Comparison of ENCODE assay signal across 9 cellular contexts in the genomic region with DNA sequence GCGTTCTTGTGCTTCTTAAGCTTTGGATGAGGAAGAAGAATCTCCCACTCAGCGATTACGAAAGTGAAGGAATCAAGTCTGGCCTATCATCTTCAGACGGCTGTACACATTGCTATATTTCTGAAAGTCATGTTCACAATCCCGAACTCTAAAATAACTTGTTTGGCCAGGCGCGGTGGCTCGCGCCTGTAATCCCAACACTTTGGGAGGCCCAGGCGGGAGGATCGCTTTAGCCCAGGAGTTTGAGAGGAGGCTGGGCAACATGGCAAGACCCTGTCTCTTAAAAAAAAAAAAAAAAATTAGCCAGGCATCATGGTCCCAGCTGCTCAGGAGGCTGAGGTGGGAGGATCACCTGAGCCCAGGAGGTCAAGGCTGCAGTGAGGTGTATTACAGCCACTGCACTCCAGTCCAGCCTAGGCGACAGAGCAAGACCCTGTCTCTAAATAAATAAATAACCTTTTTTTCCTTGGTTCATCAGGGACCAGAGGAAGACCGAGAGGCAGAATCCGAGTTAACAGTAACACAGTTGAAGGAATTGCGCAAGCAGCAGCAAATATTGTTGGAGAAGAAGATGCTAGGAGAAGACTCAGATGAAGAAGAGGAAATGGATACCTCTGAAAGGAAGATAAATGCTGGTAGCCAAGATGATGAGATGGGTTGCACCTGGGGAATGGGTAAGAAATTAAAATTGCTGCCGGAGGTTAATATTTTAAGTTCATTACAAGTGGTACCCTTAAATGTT. TPM values are rescaled to one million over a fixed set of nuclear protein-coding genes. Genes with fewer than 3 reads are reported as not detected.
DNase-seq lines count a peak whose midpoint lies in the region; ATAC-seq and TF ChIP-seq lines count a peak whose summit lies in the region.
"Had no signal": no experiment of that assay in that cellular context is flagged by ENCODE, and none has a peak within 500 bp of the region (broad histone marks: within the 10 kb centered on the region; RNA-seq: fewer than 3 reads in every experiment).

No MANE protein-coding gene starts in this region.

- no peak overlapping the region for H3K27ac ChIP-seq in OCI-LY1 (ENCODE audit: low read depth, low read length, poor library complexity, severe bottlenecking)
- H3K27ac ChIP-seq in osteoblast (ENCODE audit: low read depth, low read length), result peak overlapping the region; percentile 97

- CTCF ChIA-PET in Caco-2 (lab: Charles Lee), result interaction anchor here (1.0 to 2.4 kb wide), 2 partner anchors 18 to 24 kb away, joined by 4 to 22 read pairs; no protein-coding TSS in a partner anchor

- H3K4me1 Mint-ChIP-seq in Caco-2 (ENCODE audit: low read depth, unreplicated experiment) (peaks cover 14% of the 10 kb centered on the region), endothelial cell (ENCODE audit: unreplicated experiment) (peaks cover 32% of the 10 kb centered on the region)

- no peaks in the 10 kb centered on the region for H3K9me2 ChIP-seq in OCI-LY1 (ENCODE audit: low read depth, low read length)

- H3K27me3 Mint-ChIP-seq in Caco-2 (ENCODE audit: insufficient read depth, unreplicated experiment), result no peaks in the 10 kb centered on the region
- peaks cover 3% of the 10 kb centered on the region for H3K27me3 Mint-ChIP-seq in endothelial cell (ENCODE audit: unreplicated experiment)

- TF ChIP-seq CTCF in Caco-2 (IDR thresholded peaks at IDR 0.05; ENCODE audit: insufficient read depth in 1 of 2, low read depth in 1 of 2, low read length in 1 of 2, severe bottlenecking in 1 of 2, unreplicated experiment in 1 of 2) (no peak), OCI-LY1 (IDR thresholded peaks at IDR 0.05; ENCODE audit: low read length) (no peak), endothelial cell (IDR thresholded peaks at IDR 0.05; ENCODE audit: unreplicated experiment) (no peak), osteoblast (IDR thresholded peaks at IDR 0.05; ENCODE audit: extremely low read depth, low read depth, low read length) (no peak)

- H3K36me3 Mint-ChIP-seq in Caco-2 (ENCODE audit: insufficient read depth, unreplicated experiment) (peaks cover 68% of the 10 kb centered on the region), endothelial cell (ENCODE audit: low read depth, unreplicated experiment) (peaks cover 19% of the 10 kb centered on the region)

- no peak for ATAC-seq in HG03175 (IDR thresholded peaks at IDR 0.05; ENCODE audit: unreplicated experiment)
- no peak for ATAC-seq in GM21526 (IDR thresholded peaks at IDR 0.05; ENCODE audit: low FRiP score, unreplicated experiment)
- ATAC-seq in HG03025 (IDR thresholded peaks at IDR 0.05; ENCODE audit: low FRiP score, unreplicated experiment), result no peak

- H3K4me2 ChIP-seq in OCI-LY1 (ENCODE audit: low read length) (peak overlapping the region; percentile 94), osteoblast (ENCODE audit: insufficient read depth, low read length) (peak overlapping the region; percentile 99)

- H3F3A ChIP-seq in OCI-LY1 (ENCODE audit: insufficient read depth, low read length), result no peaks in the 10 kb centered on the region

- H3K27me3 ChIP-seq in Caco-2 (replicated peaks; ENCODE audit: control insufficient read depth, insufficient read depth, low read length) (no peaks in the 10 kb centered on the region), OCI-LY1 (ENCODE audit: insufficient read depth, low read length) (no peaks in the 10 kb centered on the region), osteoblast (ENCODE audit: insufficient read depth, low read length) (no peaks in the 10 kb centered on the region)

- POLR2A ChIA-PET in Caco-2 (lab: Charles Lee), result interaction anchor here (1.2 to 1.8 kb wide), 2 partner anchors 17 to 41 kb away, joined by 3 to 8 read pairs; no protein-coding TSS in a partner anchor

- H3K79me2 ChIP-seq in OCI-LY1 (ENCODE audit: insufficient read depth, low read length) (peaks cover 25% of the 10 kb centered on the region), osteoblast (ENCODE audit: insufficient read depth, low read length) (peaks cover 52% of the 10 kb centered on the region)

- H3K27ac Mint-ChIP-seq in Caco-2 (ENCODE audit: unreplicated experiment) (peak overlapping the region; percentile 100), endothelial cell (ENCODE audit: unreplicated experiment) (peak overlapping the region; percentile 43)

- peaks cover 4% of the 10 kb centered on the region; the same call in 1 of the 2 replicates for H3K36me3 ChIP-seq in Caco-2 (ENCODE audit: control insufficient read depth, insufficient read depth, low read length)
- H3K36me3 ChIP-seq in OCI-LY1 (ENCODE audit: insufficient read depth, low read length), result peaks cover 41% of the 10 kb centered on the region; the same call in 1 of the 2 replicates
- H3K36me3 ChIP-seq in osteoblast (ENCODE audit: insufficient read depth, low read length), result peaks cover 39% of the 10 kb centered on the region

- H4K20me1 ChIP-seq in OCI-LY1 (ENCODE audit: insufficient read depth, low read length) (no peaks in the 10 kb centered on the region), osteoblast (ENCODE audit: insufficient read depth, low read length) (no peaks in the 10 kb centered on the region)

- no TSS peak for BruUV-seq in Caco-2 (replicated peaks; lab: Mats Ljungman, UMichigan)

- DNase-seq in Caco-2 (no peak), endothelial cell (ENCODE audit: low spot score) (no peak), osteoblast (ENCODE audit: insufficient read length, low spot score, missing footprints) (no peak), ureter (ENCODE audit: low spot score) (no peak)
- DNase-seq: T1000 had no signal

- H3K4me1 ChIP-seq in Caco-2 (peaks cover 6% of the 10 kb centered on the region; the same call in 1 of the 2 replicates), OCI-LY1 (ENCODE audit: insufficient read depth, low read length, severe bottlenecking) (peaks cover 30% of the 10 kb centered on the region), osteoblast (ENCODE audit: insufficient read depth, low read length) (peaks cover 25% of the 10 kb centered on the region)

- H2AFZ ChIP-seq in OCI-LY1 (ENCODE audit: low read length) (peak overlapping the region; percentile 11; the same call in 1 of the 2 replicates), osteoblast (ENCODE audit: low read length) (peak overlapping the region; percentile 100)

- H3K4me3 Mint-ChIP-seq in Caco-2 (ENCODE audit: unreplicated experiment) (peak overlapping the region; percentile 99), endothelial cell (ENCODE audit: unreplicated experiment) (peak overlapping the region; percentile 100)

- H3K9me3 Mint-ChIP-seq in Caco-2 (ENCODE audit: unreplicated experiment) (no peaks in the 10 kb centered on the region), endothelial cell (ENCODE audit: unreplicated experiment) (no peaks in the 10 kb centered on the region)

- peak overlapping the region; percentile 76 for H3K9ac ChIP-seq in OCI-LY1 (ENCODE audit: low read length)

- no peaks in the 10 kb centered on the region for H3K9me3 ChIP-seq in Caco-2
- H3K9me3 ChIP-seq in OCI-LY1 (ENCODE audit: low read length), result no peaks in the 10 kb centered on the region
- no peaks in the 10 kb centered on the region for H3K9me3 ChIP-seq in osteoblast (ENCODE audit: low read depth, low read length)

- intact Hi-C loops in Caco-2 (cut with micrococcal nuclease; ENCODE audit: unreplicated experiment), result no loop called here

- peak overlapping the region; percentile 60 for H3K4me3 ChIP-seq in Caco-2 (ENCODE audit: low read depth, low read length)
- H3K4me3 ChIP-seq in OCI-LY1 (ENCODE audit: low read depth, low read length, poor library complexity, severe bottlenecking), result peak overlapping the region; percentile 74
- H3K4me3 ChIP-seq in osteoblast (ENCODE audit: insufficient read depth, low read length), result peak overlapping the region; percentile 97

RNA-seq across cellular contexts. Expression of a gene that starts 1.1 kb away (rescaled TPM):
- total RNA-seq in Caco-2 (2022) (33.8 and 34.3 TPM in 2 replicates), endothelial cell (ENCODE audit: unreplicated experiment) (19.8 TPM), osteoblast (24.8 and 27.9 TPM in 2 replicates), ureter (19.7 TPM)

RNA-seq across cellular contexts. Expression of a gene that starts 1.4 kb away (rescaled TPM):
- total RNA-seq in Caco-2 (2022) (42.4 and 43.5 TPM in 2 replicates), endothelial cell (ENCODE audit: unreplicated experiment) (39.1 TPM), osteoblast (44.2 and 50.3 TPM in 2 replicates), ureter (33.7 TPM)

RNA-seq across cellular contexts. Expression of a gene that starts 35.9 kb away (rescaled TPM):
- total RNA-seq in Caco-2 (2022) (45.9 and 60.9 TPM in 2 replicates), endothelial cell (ENCODE audit: unreplicated experiment) (39.7 TPM), osteoblast (27.5 and 33.0 TPM in 2 replicates), ureter (27.3 TPM)

RNA-seq across cellular contexts. Expression of a gene that starts 36.0 kb away (rescaled TPM):
- total RNA-seq in Caco-2 (2022) (3.9 and 4.7 TPM in 2 replicates), endothelial cell (ENCODE audit: unreplicated experiment) (4.7 TPM), osteoblast (1.1 and 1.2 TPM in 2 replicates), ureter (5.3 TPM)
